Comparison of ENCODE assay signal across 23 cellular contexts in the genomic region with DNA sequence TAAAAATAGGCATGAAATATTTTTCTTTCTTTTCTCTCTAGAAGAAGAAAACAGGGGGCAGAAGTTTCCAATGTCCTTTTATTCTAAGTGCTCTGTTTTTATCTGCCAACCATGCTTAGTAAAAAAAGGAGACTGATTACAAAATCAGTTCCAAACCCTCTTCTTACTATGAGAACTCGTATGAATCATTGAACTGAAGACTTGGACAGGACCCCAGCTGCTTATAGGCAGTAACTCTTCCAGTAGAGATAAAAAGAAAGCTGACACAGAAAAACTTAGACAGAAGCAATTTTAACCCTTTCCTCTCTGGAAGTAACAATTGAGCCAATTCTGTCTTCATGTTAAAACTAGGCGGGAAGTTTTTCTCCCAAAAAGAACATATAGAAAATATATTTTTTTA. TPM values are rescaled to one million over a fixed set of nuclear protein-coding genes. Genes with fewer than 3 reads are reported as not detected.
DNase-seq lines count a peak whose midpoint lies in the region; ATAC-seq and TF ChIP-seq lines count a peak whose summit lies in the region.
"Had no signal": no experiment of that assay in that cellular context is flagged by ENCODE, and none has a peak within 500 bp of the region (broad histone marks: within the 10 kb centered on the region; RNA-seq: fewer than 3 reads in every experiment).

No MANE protein-coding gene starts in this region.

- in situ Hi-C loops in astrocyte of the cerebellum (cut with HindIII; ENCODE audit: low sequenced_read_pairs): no loop called here

- H3K9me2 ChIP-seq in SK-N-SH: no peaks in the 10 kb centered on the region

- no peak overlapping the region for H2AFZ ChIP-seq in SK-N-SH (ENCODE audit: low read depth)

- H3K4me2 ChIP-seq in SK-N-SH: no peak overlapping the region

- CTCF ChIA-PET in SK-N-SH (lab: Yijun Ruan, JAX): no interaction called here

- no peaks in the 10 kb centered on the region for H3K36me3 ChIP-seq in SK-N-SH (replicated peaks in 1 of 2; ENCODE audit: control insufficient read depth in 1 of 2, insufficient read depth in 2 of 2, low read length in 1 of 2)
- H3K36me3 ChIP-seq: HAP-1, lower lobe of right lung, tibial nerve had no signal

- TF ChIP-seq CTCF in SK-N-SH (IDR thresholded peaks at IDR 0.05): no peak
- no peak for TF ChIP-seq CTCF in astrocyte of the cerebellum (IDR thresholded peaks at IDR 0.05; ENCODE audit: low read depth, low read length, missing control alignments)

- no peaks in the 10 kb centered on the region for H3K27me3 ChIP-seq in SK-N-SH (ENCODE audit: insufficient read depth)
- H3K27me3 ChIP-seq: tibial nerve had no signal

- no peak overlapping the region for H3K27ac ChIP-seq in SK-N-SH (ENCODE audit: low read depth in 2 of 2, low read length in 1 of 2)
- H3K27ac ChIP-seq: lower lobe of right lung, psoas muscle, tibial nerve, VCaP had no signal

- H3F3A ChIP-seq in SK-N-SH (replicated peaks; ENCODE audit: insufficient read depth): no peaks in the 10 kb centered on the region

- no peaks in the 10 kb centered on the region for H3K79me2 ChIP-seq in SK-N-SH (ENCODE audit: insufficient read depth)

- 46% methylated on average over 2 of the region's 2 CpGs for WGBS in SK-N-SH (ENCODE audit: low lambda C conversion rate)

- H3K9ac ChIP-seq in SK-N-SH: no peak overlapping the region

- no peak overlapping the region for H3K4me3 ChIP-seq in SK-N-SH (ENCODE audit: low read depth in 2 of 2, low read length in 1 of 2)
- H3K4me3 ChIP-seq in astrocyte of the cerebellum (ENCODE audit: low read depth, low read length): no peak overlapping the region
- H3K4me3 ChIP-seq: HAP-1, lower lobe of right lung, psoas muscle, tibial nerve had no signal

- TF ChIP-seq RAD21 in SK-N-SH (IDR thresholded peaks at IDR 0.05; ENCODE audit: low read length): no peak

- no peak for ATAC-seq in SK-N-SH treated with all-trans-retinoic acid at 6 μM for 48 hours
- ATAC-seq: activated T-cell treated with anti-CD3 and anti-CD28 coated beads, Interleukin-2, amount 50 U/mL, for 72 hours; lower lobe of right lung; natural killer cell; psoas muscle; Right ventricle myocardium inferior; stimulated activated naive B cell treated with anti-CD40 and anti-IgM and Interleukin-4, amounts not matched to agents 10 μg/mL and 1 μg/mL and 100 μg/mL, for 72 hours had no signal

- H3K9me3 ChIP-seq in SK-N-SH: no peaks in the 10 kb centered on the region
- H3K9me3 ChIP-seq: HAP-1, lower lobe of right lung, psoas muscle, tibial nerve had no signal

- no peak for TF ChIP-seq EP300 in SK-N-SH (IDR thresholded peaks at IDR 0.05; ENCODE audit: borderline replicate concordance in 1 of 2, low read depth in 1 of 2, low read length in 1 of 2)

- H4K20me1 ChIP-seq in SK-N-SH (ENCODE audit: insufficient read depth): no peaks in the 10 kb centered on the region

- no peak for DNase-seq in SK-N-SH
- DNase-seq in astrocyte of the cerebellum (ENCODE audit: low read depth): peak; percentile 64
- peak; percentile 49 for DNase-seq in fibroblast of the conjunctiva (ENCODE audit: low read depth)
- DNase-seq in stromal cell of bone marrow (ENCODE audit: low read depth): peak; percentile 64
- no peak for DNase-seq in middle frontal gyrus (ENCODE audit: extremely low spot score, low spot score)
- DNase-seq in HPDE6-E6E7 (ENCODE audit: extremely low spot score): no peak
- DNase-seq in iPS-NIHi11 (ENCODE audit: low spot score): no peak
- DNase-seq: 8988T; activated CD4-positive, alpha-beta memory T cell treated with anti-CD3 and anti-CD28 coated beads for 36 hours; activated naive CD8-positive, alpha-beta T cell treated with anti-CD3 and anti-CD28 coated beads for 36 hours; activated T-cell treated with anti-CD3 and anti-CD28 coated beads, Interleukin-2, amount 50 U/mL, for 72 hours; DMS79; lower lobe of right lung; natural killer cell; NCI-H1694; psoas muscle; stimulated activated naive B cell treated with anti-CD40 and anti-IgM and Interleukin-4, amounts not matched to agents 10 μg/mL and 1 μg/mL and 100 μg/mL, for 72 hours had no signal

- POLR2A ChIA-PET in SK-N-SH (lab: Yijun Ruan, JAX): no interaction called here

- peaks cover 0 to 33% of the 10 kb centered on the region in 2 experiments; a peak in 1 of 4 replicates for H3K4me1 ChIP-seq in SK-N-SH (ENCODE audit: control insufficient read depth in 1 of 2, insufficient read depth in 2 of 2, low read depth in 1 of 2, low read length in 1 of 2)
- H3K4me1 ChIP-seq: lower lobe of right lung, psoas muscle, tibial nerve had no signal

TF ChIP-seq in SK-N-SH treated with all-trans-retinoic acid at 6 μM for 48 hours, 23 proteins besides CTCF, POLR2A, EP300 and RAD21:
- TF ChIP-seq ISL1 (CRISPR knock-in tag; IDR thresholded peaks at IDR 0.05) (0 out of 2 replicates have a peak, but pooled peaks have one; percentile 10), CSRNP3 (CRISPR knock-in tag; IDR thresholded peaks at IDR 0.05) (no peak)

TF ChIP-seq in SK-N-SH, 30 proteins besides CTCF, POLR2A, EP300 and RAD21:
- no peak for TF ChIP-seq RFX5 (IDR thresholded peaks at IDR 0.05; ENCODE audit: low read length)
- TF ChIP-seq TCF12 (IDR thresholded peaks at IDR 0.05): no peak
- TF ChIP-seq ZBTB33 (IDR thresholded peaks at IDR 0.05; ENCODE audit: borderline replicate concordance, low read depth): no peak
- TF ChIP-seq MXI1 (IDR thresholded peaks at IDR 0.05; ENCODE audit: low read depth, low read length): no peak
- no peak for TF ChIP-seq REST (IDR thresholded peaks at IDR 0.05; ENCODE audit: low read depth, low read length)
- no peak for TF ChIP-seq JUND (IDR thresholded peaks at IDR 0.05)
- no peak for TF ChIP-seq MAX (IDR thresholded peaks at IDR 0.05; ENCODE audit: low read depth)
- TF ChIP-seq TAF1 (IDR thresholded peaks at IDR 0.05; ENCODE audit: borderline replicate concordance, low read depth, low read length): no peak
- TF ChIP-seq IRF3 (IDR thresholded peaks at IDR 0.05; ENCODE audit: low read depth, low read length): no peak
- TF ChIP-seq TEAD4 (IDR thresholded peaks at IDR 0.05; ENCODE audit: borderline replicate concordance, insufficient read depth): no peak
- TF ChIP-seq POLR2AphosphoS5 (IDR thresholded peaks at IDR 0.05; ENCODE audit: low read depth, low read length): no peak
- TF ChIP-seq FOXJ3 (CRISPR knock-in tag; IDR thresholded peaks at IDR 0.05): no peak
- no peak for TF ChIP-seq RXRA (IDR thresholded peaks at IDR 0.05; ENCODE audit: borderline replicate concordance, low read depth)
- no peak for TF ChIP-seq CHD2 (IDR thresholded peaks at IDR 0.05; ENCODE audit: low read length, partially characterized antibody)
- TF ChIP-seq MEF2A (IDR thresholded peaks at IDR 0.05; ENCODE audit: borderline replicate concordance, low read depth): no peak
TF ChIP-seq in SK-N-SH: peak in this region for 0.

RNA-seq across cellular contexts. Expression of gene FREM2, which starts 24.5 kb away (rescaled TPM):
- not detected in 2 replicates for polyA plus RNA-seq in SK-N-SH (2012; rRNA removed)
- polyA plus RNA-seq in SK-N-SH (2012; cell fraction: cytosol; rRNA removed): not detected in 2 replicates
- not detected in 2 replicates for polyA plus RNA-seq in SK-N-SH (2012; cell fraction: nucleus; rRNA removed)
- polyA plus RNA-seq: CD14-positive monocyte had no signal

Comparison
In these comparisons a context has a peak if more than half of its experiments do, and no peak if none do; other contexts are left out.
1. DNase-seq: peak in astrocyte of the cerebellum (single experiment), fibroblast of the conjunctiva (single experiment) and stromal cell of bone marrow (single experiment); none in SK-N-SH (single experiment), middle frontal gyrus (single experiment), HPDE6-E6E7 (single experiment) and iPS-NIHi11 (single experiment).